Comparison of ENCODE assay signal across 39 cellular contexts in genomic region chr9:108652851-108653250, GRCh38.
"Had no signal": no experiment of that assay in that cellular context is flagged by ENCODE, and none has a peak within 500 bp of the region (broad histone marks: within the 10 kb centered on the region; RNA-seq: fewer than 3 reads in every experiment).

No MANE protein-coding gene starts in this region.

- H3K4me3 ChIP-seq: adrenal gland, ascending aorta, body of pancreas, breast epithelium, cardiac muscle cell had no signal

- H3K4me1 Mint-ChIP-seq: activated naive CD4-positive, alpha-beta T cell treated with anti-CD3 and anti-CD28 coated beads, Interleukin-2, amount 10 ng/mL, durations not matched to agents 7 days and 5 days; activated naive CD4-positive, alpha-beta T cell treated with anti-CD3 and anti-CD28 coated beads, Interleukin-2, amount 50 U/mL, for 24 hours; activated naive CD8-positive, alpha-beta T cell treated with anti-CD3 and anti-CD28 coated beads for 36 hours; activated naive CD8-positive, alpha-beta T cell treated with anti-CD3 and anti-CD28 coated beads, Interleukin-2, amount 10 ng/mL, durations not matched to agents 7 days and 5 days; activated naive CD8-positive, alpha-beta T cell treated with anti-CD3 and anti-CD28 coated beads, Interleukin-2, amount 50 U/mL, for 24 hours; activated T-helper 17 cell treated with anti-CD3 and anti-CD28 coated beads, Interleukin-2, amount 50 U/mL, for 72 hours; brain; central memory CD8-positive, alpha-beta T cell had no signal

- H3K4me3 Mint-ChIP-seq: activated naive CD4-positive, alpha-beta T cell treated with anti-CD3 and anti-CD28 coated beads for 36 hours; activated naive CD4-positive, alpha-beta T cell treated with anti-CD3 and anti-CD28 coated beads, Interleukin-2, amount 10 ng/mL, durations not matched to agents 7 days and 5 days; activated naive CD4-positive, alpha-beta T cell treated with anti-CD3 and anti-CD28 coated beads, Interleukin-2, amount 50 U/mL, for 24 hours; activated naive CD8-positive, alpha-beta T cell; activated naive CD8-positive, alpha-beta T cell treated with anti-CD3 and anti-CD28 coated beads for 36 hours; activated naive CD8-positive, alpha-beta T cell treated with anti-CD3 and anti-CD28 coated beads, Interleukin-2, amount 10 ng/mL, durations not matched to agents 7 days and 5 days; activated naive CD8-positive, alpha-beta T cell treated with anti-CD3 and anti-CD28 coated beads, Interleukin-2, amount 50 U/mL, for 24 hours; activated T-cell treated with anti-CD3 and anti-CD28 coated beads, Interleukin-2, amount 50 U/mL, for 24 hours; activated T-cell treated with anti-CD3 and anti-CD28 coated beads, Interleukin-2, amount 50 U/mL, for 4 hours; activated T-cell treated with anti-CD3 and anti-CD28 coated beads, Interleukin-2, amount 50 U/mL, for 72 hours; activated T-helper 1 cell treated with anti-CD3 and anti-CD28 coated beads, Interleukin-12 subunit alpha, Interleukin-12 subunit beta, Interleukin-2, Interleukin-4 antibody, amounts not matched to agents 30 ng/mL and 10 ng/mL and 1 ng/mL, durations not matched to agents 14 hours and 24 hours and 36 hours; activated T-helper 17 cell treated with anti-CD3 and anti-CD28 coated beads, Interleukin-2, amount 50 U/mL, for 72 hours; brain; central memory CD8-positive, alpha-beta T cell had no signal

- H3K27me3 Mint-ChIP-seq: activated naive CD4-positive, alpha-beta T cell treated with anti-CD3 and anti-CD28 coated beads, Interleukin-2, amount 10 ng/mL, durations not matched to agents 7 days and 5 days; activated naive CD4-positive, alpha-beta T cell treated with anti-CD3 and anti-CD28 coated beads, Interleukin-2, amount 50 U/mL, for 24 hours; activated naive CD8-positive, alpha-beta T cell treated with anti-CD3 and anti-CD28 coated beads, Interleukin-2, amount 10 ng/mL, durations not matched to agents 7 days and 5 days; activated T-cell treated with anti-CD3 and anti-CD28 coated beads, Interleukin-2, amount 50 U/mL, for 24 hours; activated T-helper 17 cell treated with anti-CD3 and anti-CD28 coated beads, Interleukin-2, amount 50 U/mL, for 72 hours; central memory CD8-positive, alpha-beta T cell had no signal

- H3K27ac ChIP-seq: adrenal gland, ascending aorta, body of pancreas, brain microvascular endothelial cell, breast epithelium, cardiac muscle cell had no signal

- ATAC-seq: activated naive CD4-positive, alpha-beta T cell treated with anti-CD3 and anti-CD28 coated beads, Interleukin-2, amount 50 U/mL, for 72 hours; activated naive CD8-positive, alpha-beta T cell treated with anti-CD3 and anti-CD28 coated beads, Interleukin-2, amount 50 U/mL, for 24 hours; activated T-cell treated with anti-CD3 and anti-CD28 coated beads, Interleukin-2, amount 50 U/mL, for 4 hours; activated T-cell treated with anti-CD3 and anti-CD28 coated beads, Interleukin-2, amount 50 U/mL, for 72 hours; activated T-helper 17 cell treated with anti-CD3 and anti-CD28 coated beads, Interleukin-2, amount 50 U/mL, for 72 hours; body of pancreas had no signal

- DNase-seq: activated effector memory CD4-positive, alpha-beta T cell treated with anti-CD3 and anti-CD28 coated beads, Interleukin-2, amount 50 U/mL, for 16 hours; activated effector memory CD4-positive, alpha-beta T cell treated with Interleukin-2 at 50 U/mL for 16 hours; activated gamma-delta T cell; activated gamma-delta T cell treated with Interleukin-2 at 50 U/mL for 16 hours; activated naive CD4-positive, alpha-beta T cell; activated naive CD4-positive, alpha-beta T cell treated with anti-CD3 and anti-CD28 coated beads for 36 hours; activated naive CD4-positive, alpha-beta T cell treated with anti-CD3 and anti-CD28 coated beads, Interleukin-2, amount 10 ng/mL, durations not matched to agents 7 days and 5 days; activated naive CD4-positive, alpha-beta T cell treated with anti-CD3 and anti-CD28 coated beads, Interleukin-2, amount 50 U/mL, for 16 hours; activated naive CD4-positive, alpha-beta T cell treated with Interleukin-2 at 50 U/mL for 16 hours; activated naive CD8-positive, alpha-beta T cell treated with anti-CD3 and anti-CD28 coated beads for 36 hours; activated naive CD8-positive, alpha-beta T cell treated with anti-CD3 and anti-CD28 coated beads, Interleukin-2, amount 10 ng/mL, durations not matched to agents 7 days and 5 days; activated naive CD8-positive, alpha-beta T cell treated with anti-CD3 and anti-CD28 coated beads, Interleukin-2, amount 50 U/mL, for 24 hours; activated T-cell treated with anti-CD3 and anti-CD28 coated beads for 4 hours; activated T-cell treated with anti-CD3 and anti-CD28 coated beads, Interleukin-2, amount 50 U/mL, for 1 hour; activated T-cell treated with anti-CD3 and anti-CD28 coated beads, Interleukin-2, amount 50 U/mL, for 24 hours; activated T-cell treated with anti-CD3 and anti-CD28 coated beads, Interleukin-2, amount 50 U/mL, for 4 hours; activated T-cell treated with anti-CD3 and anti-CD28 coated beads, Interleukin-2, amount 50 U/mL, for 48 hours; activated T-cell treated with anti-CD3 and anti-CD28 coated beads, Interleukin-2, amount 50 U/mL, for 72 hours; adrenal gland; amniotic stem cell; amygdala; anterior cingulate cortex; aorta; body of pancreas; brain microvascular endothelial cell; caudate nucleus; central memory CD4-positive, alpha-beta T cell; cerebellar nuclear complex had no signal

- H3K36me3 Mint-ChIP-seq: activated naive CD4-positive, alpha-beta T cell treated with anti-CD3 and anti-CD28 coated beads, Interleukin-2, amount 10 ng/mL, durations not matched to agents 7 days and 5 days; activated naive CD4-positive, alpha-beta T cell treated with anti-CD3 and anti-CD28 coated beads, Interleukin-2, amount 50 U/mL, for 24 hours; activated naive CD4-positive, alpha-beta T cell treated with anti-CD3 and anti-CD28 coated beads, Interleukin-2, amount 50 U/mL, for 72 hours; activated naive CD8-positive, alpha-beta T cell; activated naive CD8-positive, alpha-beta T cell treated with anti-CD3 and anti-CD28 coated beads for 36 hours; activated naive CD8-positive, alpha-beta T cell treated with anti-CD3 and anti-CD28 coated beads, Interleukin-2, amount 10 ng/mL, durations not matched to agents 7 days and 5 days; brain had no signal

- H3K4me1 ChIP-seq: adrenal gland, ascending aorta, body of pancreas, breast epithelium had no signal

- H3K27ac Mint-ChIP-seq: activated naive CD4-positive, alpha-beta T cell treated with anti-CD3 and anti-CD28 coated beads for 36 hours; activated naive CD4-positive, alpha-beta T cell treated with anti-CD3 and anti-CD28 coated beads, Interleukin-2, amount 10 ng/mL, durations not matched to agents 7 days and 5 days; activated naive CD4-positive, alpha-beta T cell treated with anti-CD3 and anti-CD28 coated beads, Interleukin-2, amount 50 U/mL, for 24 hours; activated naive CD4-positive, alpha-beta T cell treated with anti-CD3 and anti-CD28 coated beads, Interleukin-2, amount 50 U/mL, for 72 hours; activated naive CD8-positive, alpha-beta T cell; activated naive CD8-positive, alpha-beta T cell treated with anti-CD3 and anti-CD28 coated beads for 36 hours; activated naive CD8-positive, alpha-beta T cell treated with anti-CD3 and anti-CD28 coated beads, Interleukin-2, amount 10 ng/mL, durations not matched to agents 7 days and 5 days; activated naive CD8-positive, alpha-beta T cell treated with anti-CD3 and anti-CD28 coated beads, Interleukin-2, amount 50 U/mL, for 24 hours; activated T-cell treated with anti-CD3 and anti-CD28 coated beads, Interleukin-2, amount 50 U/mL, for 24 hours; activated T-cell treated with anti-CD3 and anti-CD28 coated beads, Interleukin-2, amount 50 U/mL, for 72 hours; activated T-helper 1 cell treated with anti-CD3 and anti-CD28 coated beads, Interleukin-12 subunit alpha, Interleukin-12 subunit beta, Interleukin-2, Interleukin-4 antibody, amounts not matched to agents 30 ng/mL and 10 ng/mL and 1 ng/mL, durations not matched to agents 14 hours and 24 hours and 36 hours; activated T-helper 17 cell treated with anti-CD3 and anti-CD28 coated beads, Interleukin-2, amount 50 U/mL, for 72 hours; activated T-helper 2 cell treated with anti-CD3 and anti-CD28 coated beads, Interferon-gamma antibody, Interleukin-2, Interleukin-4, amounts not matched to agents 10 μg/mL and 5 μg/mL and 100 μg/mL, durations not matched to agents 14 hours and 24 hours and 36 hours; brain had no signal

- H3K36me3 ChIP-seq: adrenal gland, ascending aorta, brain microvascular endothelial cell, breast epithelium, cardiac muscle cell had no signal

- H3K9me3 ChIP-seq: adrenal gland, ascending aorta, body of pancreas, breast epithelium had no signal

- H3K27me3 ChIP-seq: adrenal gland, ascending aorta, body of pancreas, brain microvascular endothelial cell, breast epithelium had no signal

- H3K9me3 Mint-ChIP-seq: activated naive CD4-positive, alpha-beta T cell treated with anti-CD3 and anti-CD28 coated beads, Interleukin-2, amount 10 ng/mL, durations not matched to agents 7 days and 5 days; activated naive CD4-positive, alpha-beta T cell treated with anti-CD3 and anti-CD28 coated beads, Interleukin-2, amount 50 U/mL, for 24 hours; activated naive CD8-positive, alpha-beta T cell treated with anti-CD3 and anti-CD28 coated beads, Interleukin-2, amount 10 ng/mL, durations not matched to agents 7 days and 5 days; activated T-helper 1 cell treated with anti-CD3 and anti-CD28 coated beads, Interleukin-12 subunit alpha, Interleukin-12 subunit beta, Interleukin-2, Interleukin-4 antibody, amounts not matched to agents 30 ng/mL and 10 ng/mL and 1 ng/mL, durations not matched to agents 14 hours and 24 hours and 36 hours; activated T-helper 2 cell treated with anti-CD3 and anti-CD28 coated beads, Interferon-gamma antibody, Interleukin-2, Interleukin-4, amounts not matched to agents 10 μg/mL and 5 μg/mL and 100 μg/mL, durations not matched to agents 14 hours and 24 hours and 36 hours had no signal
